30 cellular contexts compared by ENCODE assay signal in the genomic region with DNA sequence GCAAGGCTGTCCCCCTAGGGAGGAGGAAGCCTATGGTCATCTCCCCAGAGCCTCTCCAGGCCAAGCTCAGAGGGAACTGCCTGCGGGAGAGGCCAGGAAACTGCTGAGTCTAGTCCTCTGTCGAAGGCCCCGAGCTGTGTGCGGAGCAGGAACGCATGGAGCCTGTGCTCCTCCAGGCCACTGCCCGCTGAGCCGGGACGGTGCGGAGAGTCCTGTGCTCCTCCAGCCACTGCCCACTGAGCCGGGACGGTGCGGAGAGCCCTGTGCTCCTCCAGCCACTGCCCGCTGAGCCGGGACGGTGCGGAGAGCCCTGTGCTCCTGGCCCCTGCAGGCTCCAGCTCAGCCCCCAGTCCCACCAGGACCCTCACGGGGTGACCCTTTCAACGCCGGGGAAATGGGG.
"Had no signal": no experiment of that assay in that cellular context is flagged by ENCODE, and none has a peak within 500 bp of the region (broad histone marks: within the 10 kb centered on the region; RNA-seq: fewer than 3 reads in every experiment).

No MANE protein-coding gene starts in this region.

- H3K36me3 ChIP-seq: neutrophil, ovary, right lobe of liver, upper lobe of right lung had no signal

- H3K4me3 Mint-ChIP-seq: activated B cell treated with CpG ODN at 0.5 μM for 24 hours; activated CD8-positive, alpha-beta T cell treated with anti-CD3 and anti-CD28 coated beads for 36 hours; activated T-cell treated with anti-CD3 and anti-CD28 coated beads, Interleukin-2, amount 50 U/mL, for 4 hours; activated T-helper 17 cell treated with anti-CD3 and anti-CD28 coated beads, Interleukin-2, amount 50 U/mL, for 72 hours; endodermal cell; natural killer cell; stimulated activated memory B cell treated with anti-CD40 and anti-IgM and Interleukin-4, amounts not matched to agents 10 μg/mL and 1 μg/mL and 100 μg/mL, for 72 hours; stimulated activated naive CD8-positive, alpha-beta T cell treated with anti-CD3 and anti-CD28 coated beads, Interleukin-15, amount 100 ng/mL, for 72 hours; T-helper 2 cell treated with Interferon-gamma antibody and Interleukin-4, amounts not matched to agents 5 μg/mL and 100 μg/mL, for 36 hours had no signal

- H3K9me3 ChIP-seq: neutrophil, ovary, right lobe of liver, upper lobe of right lung had no signal

- H3K36me3 Mint-ChIP-seq: natural killer cell; stimulated activated memory B cell treated with anti-CD40 and anti-IgM and Interleukin-4, amounts not matched to agents 10 μg/mL and 1 μg/mL and 100 μg/mL, for 72 hours had no signal

- H3K27me3 ChIP-seq: neutrophil, ovary, right lobe of liver, upper lobe of right lung had no signal

- ATAC-seq: activated CD8-positive, alpha-beta T cell treated with anti-CD3 and anti-CD28 coated beads for 36 hours; activated T-cell treated with anti-CD3 and anti-CD28 coated beads, Interleukin-2, amount 50 U/mL, for 4 hours; activated T-helper 17 cell treated with anti-CD3 and anti-CD28 coated beads, Interleukin-2, amount 50 U/mL, for 72 hours; esophagus mucosa; left lobe of liver; natural killer cell; right lobe of liver; stimulated activated memory B cell treated with anti-CD40 and anti-IgM and Interleukin-4, amounts not matched to agents 10 μg/mL and 1 μg/mL and 100 μg/mL, for 72 hours; stimulated activated naive CD8-positive, alpha-beta T cell treated with anti-CD3 and anti-CD28 coated beads, Interleukin-15, amount 100 ng/mL, for 72 hours; upper lobe of right lung had no signal

- H3K4me1 Mint-ChIP-seq: activated B cell treated with CpG ODN at 0.5 μM for 24 hours; endodermal cell; stimulated activated naive CD8-positive, alpha-beta T cell treated with anti-CD3 and anti-CD28 coated beads, Interleukin-15, amount 100 ng/mL, for 72 hours had no signal

- H3K4me1 ChIP-seq: right lobe of liver, upper lobe of right lung had no signal

- H3K9me3 Mint-ChIP-seq: activated CD8-positive, alpha-beta T cell treated with anti-CD3 and anti-CD28 coated beads for 36 hours; activated T-cell treated with anti-CD3 and anti-CD28 coated beads, Interleukin-2, amount 50 U/mL, for 4 hours; natural killer cell had no signal

- H3K27ac Mint-ChIP-seq: activated B cell treated with CpG ODN at 0.5 μM for 24 hours; activated CD8-positive, alpha-beta T cell treated with anti-CD3 and anti-CD28 coated beads for 36 hours; activated T-helper 17 cell treated with anti-CD3 and anti-CD28 coated beads, Interleukin-2, amount 50 U/mL, for 72 hours; endodermal cell; natural killer cell; stimulated activated memory B cell treated with anti-CD40 and anti-IgM and Interleukin-4, amounts not matched to agents 10 μg/mL and 1 μg/mL and 100 μg/mL, for 72 hours; stimulated activated naive CD8-positive, alpha-beta T cell treated with anti-CD3 and anti-CD28 coated beads, Interleukin-15, amount 100 ng/mL, for 72 hours; T-helper 2 cell treated with Interferon-gamma antibody and Interleukin-4, amounts not matched to agents 5 μg/mL and 100 μg/mL, for 36 hours had no signal

- H3K27me3 Mint-ChIP-seq: activated B cell treated with CpG ODN at 0.5 μM for 24 hours; activated CD8-positive, alpha-beta T cell treated with anti-CD3 and anti-CD28 coated beads for 36 hours; activated T-helper 17 cell treated with anti-CD3 and anti-CD28 coated beads, Interleukin-2, amount 50 U/mL, for 72 hours; stimulated activated naive CD8-positive, alpha-beta T cell treated with anti-CD3 and anti-CD28 coated beads, Interleukin-15, amount 100 ng/mL, for 72 hours had no signal

- H3K27ac ChIP-seq: neutrophil, ovary, right lobe of liver, upper lobe of right lung had no signal

- H3K4me3 ChIP-seq: lung, ovary, right lobe of liver, skin epidermis, upper lobe of right lung had no signal

- DNase-seq: activated B cell treated with CpG ODN at 0.5 μM for 24 hours; activated CD4-positive, alpha-beta T cell treated with anti-CD3 and anti-CD28 coated beads, Interleukin-2, amount 50 U/mL, for 1 hour; activated CD8-positive, alpha-beta T cell treated with anti-CD3 and anti-CD28 coated beads for 36 hours; activated gamma-delta T cell treated with Interleukin-2 at 50 U/mL for 16 hours; activated naive CD4-positive, alpha-beta T cell treated with anti-CD3 and anti-CD28 coated beads, Interleukin-2, amount 50 U/mL, for 16 hours; activated T-cell treated with anti-CD3 and anti-CD28 coated beads, Interleukin-2, amount 50 U/mL, for 4 hours; amniotic stem cell; caudate nucleus; endodermal cell; foreskin fibroblast; head of caudate nucleus; hippocampal formation; mesendoderm; natural killer cell; ovary; stimulated activated CD4-positive, alpha-beta T cell treated with anti-CD3 and anti-CD28 coated beads, Interleukin-4, amount 100 ng/mL, for 4 hours; stimulated activated CD8-positive, alpha-beta memory T cell treated with anti-CD3 and anti-CD28 coated beads, Interleukin-4, amount 100 ng/mL, for 48 hours; stimulated activated naive CD8-positive, alpha-beta T cell treated with anti-CD3 and anti-CD28 coated beads, Interleukin-15, amount 100 ng/mL, for 72 hours; substantia nigra; T-helper 1 cell had no signal
